ENCODE assay signal across 6 cellular contexts in the genomic region with DNA sequence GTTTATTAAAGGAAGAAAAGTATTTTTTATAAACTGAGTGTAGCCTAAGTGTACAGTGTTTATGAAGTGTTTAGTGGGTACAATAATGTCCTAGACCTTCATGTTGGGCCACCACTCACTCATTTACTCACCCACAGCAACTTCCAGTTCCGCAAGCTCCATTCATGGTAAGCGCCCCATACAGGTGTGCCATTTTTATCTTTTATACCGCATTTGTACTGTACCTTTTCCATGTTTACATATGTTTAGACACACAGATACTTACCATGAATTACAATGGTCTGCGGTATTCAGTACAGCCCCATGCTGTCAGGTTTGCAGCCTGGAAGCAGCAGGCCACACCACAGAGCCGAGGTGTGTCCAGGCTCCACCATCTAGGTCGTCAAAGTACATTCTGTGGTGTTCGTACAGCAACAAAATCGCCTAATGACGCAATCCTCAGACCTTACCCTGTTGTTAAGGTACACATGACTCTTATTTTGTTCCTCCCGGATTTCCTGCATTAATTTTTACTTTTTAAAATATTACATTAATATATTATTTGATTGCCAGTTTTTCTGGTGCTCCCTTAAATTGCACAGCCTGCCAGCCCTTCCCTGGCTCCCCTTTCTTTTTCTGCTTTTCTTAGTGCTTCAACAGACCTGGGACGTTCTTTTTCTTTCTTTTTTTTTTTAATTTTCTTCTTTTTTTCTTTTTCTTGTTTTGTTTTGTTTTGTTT. TPM values are rescaled to one million over a fixed set of nuclear protein-coding genes. Genes with fewer than 3 reads are reported as not detected.
DNase-seq lines count a peak whose midpoint lies in the region; ATAC-seq, FAIRE-seq and TF ChIP-seq lines count a peak whose summit lies in the region.

No MANE protein-coding gene starts in this region.

- POLR2A ChIA-PET in PC-3 (lab: Charles Lee; ENCODE audit: unreplicated experiment) (interaction anchor here (0.6 to 1.3 kb wide), 4 partner anchors 35 to 97 kb away, joined by 3 to 10 read pairs (median 8); partner anchors contain the start of gene DENND11), endothelial cell of umbilical vein (lab: Charles Lee) (interaction anchor here (1.0 kb wide), 1 partner anchor 63 kb away, joined by 3 read pairs; no protein-coding TSS in a partner anchor)

- peak; percentile 27 for ATAC-seq in PC-3
- ATAC-seq in GM18858 (IDR thresholded peaks at IDR 0.05; ENCODE audit: unreplicated experiment) = no peak

- dilution Hi-C loops in endothelial cell of umbilical vein (cut with MboI; ENCODE audit: extremely low pct_ligation_motif_present, low sequenced_read_pairs) = no loop called here

- H3K27ac ChIP-seq in PC-3 (ENCODE audit: low read length) (peak overlapping the region; percentile 55), endothelial cell of umbilical vein (ENCODE audit: insufficient read depth, low read depth, low read length) (peak overlapping the region; percentile 62), small intestine (ENCODE audit: low read depth in 1 of 2, low read length in 1 of 2) (peak overlapping the region; percentile 82 to 91)

- TF ChIP-seq POLR2A in endothelial cell of umbilical vein (IDR thresholded peaks at IDR 0.05; ENCODE audit: low read depth, low read length) = no peak

- peak overlapping the region; percentile 81 for H3K4me2 ChIP-seq in PC-3 (ENCODE audit: low read length)
- peak overlapping the region; percentile 87 for H3K4me2 ChIP-seq in endothelial cell of umbilical vein (ENCODE audit: insufficient read depth, low read length)

- H3K9me3 ChIP-seq in PC-3 (ENCODE audit: low read length) (no peaks in the 10 kb centered on the region), endothelial cell of umbilical vein (replicated peaks; ENCODE audit: control insufficient read depth, insufficient read depth, low read length) (no peaks in the 10 kb centered on the region), small intestine (ENCODE audit: control insufficient read depth, low read depth) (no peaks in the 10 kb centered on the region)

- TF ChIP-seq CTCF in GM12875 (IDR thresholded peaks at IDR 0.05; ENCODE audit: borderline replicate concordance, insufficient read depth, low read depth, low read length) (no peak), PC-3 (conservative IDR thresholded peaks at IDR 0.05; ENCODE audit: low read depth, low read length) (no peak), endothelial cell of umbilical vein (IDR thresholded peaks at IDR 0.05; ENCODE audit: extremely low read depth in 1 of 2, insufficient read depth in 1 of 2, low read depth in 1 of 2, low read length in 2 of 2) (no peak)

- peak overlapping the region; percentile 84 for H2AFZ ChIP-seq in PC-3 (ENCODE audit: low read length)
- H2AFZ ChIP-seq in endothelial cell of umbilical vein (ENCODE audit: low read depth, low read length) = peak overlapping the region; percentile 98

- H3K36me3 ChIP-seq in PC-3 (ENCODE audit: low read depth, low read length) (peaks cover 23% of the 10 kb centered on the region), endothelial cell of umbilical vein (ENCODE audit: control insufficient read depth in 2 of 2, extremely low read depth in 1 of 2, insufficient read depth in 2 of 2, low read length in 2 of 2) (peaks cover 3 to 8% of the 10 kb centered on the region in 2 experiments), small intestine (ENCODE audit: control insufficient read depth in 2 of 2, insufficient read depth in 2 of 2, low read length in 2 of 2) (peaks cover 2 to 3% of the 10 kb centered on the region in 2 donors)

- H4K20me1 ChIP-seq in PC-3 (ENCODE audit: low read length) (no peaks in the 10 kb centered on the region), endothelial cell of umbilical vein (replicated peaks; ENCODE audit: control insufficient read depth, extremely low read depth, insufficient read depth, low read length) (no peaks in the 10 kb centered on the region)

- H3K4me3 ChIP-seq in GM12875 (ENCODE audit: low read depth, low read length) (peak overlapping the region; percentile 95), PC-3 (ENCODE audit: low read length) (peak overlapping the region; percentile 94), endothelial cell of umbilical vein (replicated peaks in 1 of 3; ENCODE audit: insufficient read depth in 1 of 3, low read depth in 1 of 3, low read length in 3 of 3) (peak overlapping the region; percentile 74 to 99 (median 96)), small intestine (ENCODE audit: low read depth in 1 of 2, low read length in 2 of 2) (peak overlapping the region; percentile 47 to 90)

- no peak for FAIRE-seq in endothelial cell of umbilical vein (lab: Jason Lieb, UNC)
- no peak for FAIRE-seq in small intestine (lab: Jason Lieb, UNC)

- H3K9me2 ChIP-seq in PC-3 (replicated peaks; ENCODE audit: low read length) = no peaks in the 10 kb centered on the region

- TSS peak; percentile 77 for BruUV-seq in PC-3 (replicated peaks; lab: Mats Ljungman, UMichigan)
- TSS peak; percentile 61 for BruUV-seq in endothelial cell of umbilical vein (replicated peaks; lab: Mats Ljungman, UMichigan)

- H3K9me1 ChIP-seq in endothelial cell of umbilical vein (replicated peaks; ENCODE audit: control insufficient read depth, extremely low read depth, insufficient read depth, low read length) = no peaks in the 10 kb centered on the region

- H3K9ac ChIP-seq in PC-3 (ENCODE audit: low read length) = peak overlapping the region; percentile 83
- H3K9ac ChIP-seq in endothelial cell of umbilical vein (replicated peaks; ENCODE audit: extremely low read depth, insufficient read depth, low read length) = peak overlapping the region; percentile 98

- CTCF ChIA-PET in PC-3 (lab: Charles Lee) = interaction anchor here (0.5 to 1.4 kb wide), 8 partner anchors 7 to 88 kb away, joined by 3 to 39 read pairs (median 5); no protein-coding TSS in a partner anchor
- CTCF ChIA-PET in endothelial cell of umbilical vein (lab: Charles Lee) = interaction anchor here (1.0 to 3.3 kb wide), 25 partner anchors 9 to 1056 kb away, joined by 3 to 83 read pairs (median 7); partner anchors contain the start of genes DENND11 and MRPS33

- 28 to 55% (median 35%) methylated on average over 11 of the region's 11 CpGs for WGBS in small intestine, 3 donors

- peaks cover 20% of the 10 kb centered on the region for H3K4me1 ChIP-seq in PC-3 (ENCODE audit: insufficient read depth, low read length)
- peaks cover 16% of the 10 kb centered on the region for H3K4me1 ChIP-seq in endothelial cell of umbilical vein (ENCODE audit: control insufficient read depth, extremely low read depth, insufficient read depth, low read length)
- H3K4me1 ChIP-seq in small intestine (ENCODE audit: control insufficient read depth in 2 of 2, insufficient read depth in 1 of 2, low read depth in 1 of 2, low read length in 1 of 2) = peaks cover 0 to 2% of the 10 kb centered on the region in 2 donors

- peak; percentile 8 for DNase-seq in PC-3
- DNase-seq in endothelial cell of umbilical vein (ENCODE audit: low read depth, low spot score) = peak; percentile 26
- DNase-seq in small intestine = peak; percentile 74
- DNase-seq in midbrain (lab: John Stamatoyannopoulos, UW) = no peak

- intact Hi-C loops in PC-3 (cut with micrococcal nuclease) (loop anchor here (5.0 kb wide), 1 partner anchor 180 kb away; no protein-coding TSS in a partner anchor), endothelial cell of umbilical vein (cut with micrococcal nuclease) (no loop called here)

- no peaks in the 10 kb centered on the region for H3F3A ChIP-seq in PC-3 (ENCODE audit: low read length, unreplicated experiment)

- no peaks in the 10 kb centered on the region for H3K27me3 ChIP-seq in PC-3 (ENCODE audit: low read length)
- no peaks in the 10 kb centered on the region for H3K27me3 ChIP-seq in endothelial cell of umbilical vein (ENCODE audit: control insufficient read depth in 2 of 2, insufficient read depth in 2 of 2, low read length in 2 of 2)
- no peaks in the 10 kb centered on the region for H3K27me3 ChIP-seq in small intestine (ENCODE audit: control insufficient read depth in 2 of 2, insufficient read depth in 2 of 2, low read length in 2 of 2)

- peaks cover 40% of the 10 kb centered on the region for H3K79me2 ChIP-seq in PC-3 (ENCODE audit: low read length)
- H3K79me2 ChIP-seq in endothelial cell of umbilical vein (ENCODE audit: control insufficient read depth, insufficient read depth, low read length) = peaks cover 36% of the 10 kb centered on the region

RNA-seq across cellular contexts. Expression of gene SSBP1, which starts 0.9 kb away (rescaled TPM):
- total RNA-seq in PC-3 (2014; rRNA removed) (212 and 269 TPM in 2 replicates), endothelial cell of umbilical vein (164 and 169 TPM in 2 replicates)
- polyA plus RNA-seq in endothelial cell of umbilical vein (60.0 and 77.9 TPM in 2 replicates), small intestine (100 to 1,000 TPM; 148 to 221 (median 153) TPM)
- 130 and 154 TPM in 2 replicates for polyA plus RNA-seq in endothelial cell of umbilical vein (2011; cell fraction: cytosol; rRNA removed)
- 95.0 and 131 TPM in 2 replicates for polyA plus RNA-seq in endothelial cell of umbilical vein (2011; cell fraction: nucleus; rRNA removed)
- 269 and 323 TPM in 2 replicates for polyA plus RNA-seq in endothelial cell of umbilical vein (2012)
- polyA minus RNA-seq in endothelial cell of umbilical vein = 45.0 and 52.1 TPM in 2 replicates
- polyA minus RNA-seq in endothelial cell of umbilical vein (2011; cell fraction: cytosol; rRNA and poly(A)+ RNA removed) = 43.4 TPM
- polyA minus RNA-seq in endothelial cell of umbilical vein (2011; cell fraction: nucleus; rRNA and poly(A)+ RNA removed) = 67.2 and 95.0 TPM in 2 replicates

RNA-seq across cellular contexts. Expression of gene TAS2R3, which starts 26.6 kb away (rescaled TPM):
- total RNA-seq in PC-3 (2014; rRNA removed) (0.40 TPM in 1 of 2 replicates, not detected in the other), endothelial cell of umbilical vein (1.3 and 2.0 TPM in 2 replicates)
- polyA plus RNA-seq in endothelial cell of umbilical vein (0.08 TPM in 2 replicates), small intestine (under 1 TPM in 1 of 3 donors, not detected in 2; 0.10 TPM)
- not detected in 2 replicates for polyA plus RNA-seq in endothelial cell of umbilical vein (2011; cell fraction: cytosol; rRNA removed)
- 1.1 and 1.5 TPM in 2 replicates for polyA plus RNA-seq in endothelial cell of umbilical vein (2011; cell fraction: nucleus; rRNA removed)
- 0.16 TPM in 1 of 2 replicates, not detected in the other for polyA plus RNA-seq in endothelial cell of umbilical vein (2012)
- 3.6 and 5.1 TPM in 2 replicates for polyA minus RNA-seq in endothelial cell of umbilical vein
- not detected for polyA minus RNA-seq in endothelial cell of umbilical vein (2011; cell fraction: cytosol; rRNA and poly(A)+ RNA removed)
- polyA minus RNA-seq in endothelial cell of umbilical vein (2011; cell fraction: nucleus; rRNA and poly(A)+ RNA removed) = 6.5 and 10.0 TPM in 2 replicates

RNA-seq across cellular contexts. Expression of gene WEE2, which starts 29.1 kb away (rescaled TPM):
- total RNA-seq in PC-3 (2014; rRNA removed) (not detected in 2 replicates), endothelial cell of umbilical vein (not detected in 2 replicates)
- polyA plus RNA-seq in endothelial cell of umbilical vein (not detected in 2 replicates), small intestine (not detected)
- not detected in 2 replicates for polyA plus RNA-seq in endothelial cell of umbilical vein (2011; cell fraction: cytosol; rRNA removed)
- polyA plus RNA-seq in endothelial cell of umbilical vein (2011; cell fraction: nucleus; rRNA removed) = not detected in 2 replicates
- not detected in 2 replicates for polyA plus RNA-seq in endothelial cell of umbilical vein (2012)
- polyA minus RNA-seq in endothelial cell of umbilical vein = not detected in 2 replicates
- polyA minus RNA-seq in endothelial cell of umbilical vein (2011; cell fraction: cytosol; rRNA and poly(A)+ RNA removed) = not detected
- polyA minus RNA-seq in endothelial cell of umbilical vein (2011; cell fraction: nucleus; rRNA and poly(A)+ RNA removed) = not detected in 2 replicates

RNA-seq across cellular contexts. Expression of gene DENND11, which starts 35.3 kb away (rescaled TPM):
- total RNA-seq in PC-3 (2014; rRNA removed) (6.7 and 6.9 TPM in 2 replicates), endothelial cell of umbilical vein (25.9 and 35.0 TPM in 2 replicates)
- polyA plus RNA-seq in endothelial cell of umbilical vein (11.6 and 14.7 TPM in 2 replicates), small intestine (1 to 10 TPM; 3.8 to 9.2 (median 4.9) TPM)
- polyA plus RNA-seq in endothelial cell of umbilical vein (2011; cell fraction: cytosol; rRNA removed) = 7.3 and 8.1 TPM in 2 replicates
- polyA plus RNA-seq in endothelial cell of umbilical vein (2011; cell fraction: nucleus; rRNA removed) = 84.5 and 86.0 TPM in 2 replicates
- polyA plus RNA-seq in endothelial cell of umbilical vein (2012) = 15.5 and 16.8 TPM in 2 replicates
- 52.3 and 52.7 TPM in 2 replicates for polyA minus RNA-seq in endothelial cell of umbilical vein
- polyA minus RNA-seq in endothelial cell of umbilical vein (2011; cell fraction: cytosol; rRNA and poly(A)+ RNA removed) = 2.9 TPM
- polyA minus RNA-seq in endothelial cell of umbilical vein (2011; cell fraction: nucleus; rRNA and poly(A)+ RNA removed) = 46.1 and 67.2 TPM in 2 replicates

RNA-seq across cellular contexts. Expression of gene TAS2R4, which starts 39.2 kb away (rescaled TPM):
- total RNA-seq in PC-3 (2014; rRNA removed) (0.35 TPM in 1 of 2 replicates, not detected in the other), endothelial cell of umbilical vein (0.88 and 1.4 TPM in 2 replicates)
- polyA plus RNA-seq in endothelial cell of umbilical vein (0.18 and 0.30 TPM in 2 replicates), small intestine (under 1 TPM in 2 of 3 donors, not detected in 1; 0.15 to 0.22 TPM)
- not detected in 2 replicates for polyA plus RNA-seq in endothelial cell of umbilical vein (2011; cell fraction: cytosol; rRNA removed)
- 1.2 and 1.6 TPM in 2 replicates for polyA plus RNA-seq in endothelial cell of umbilical vein (2011; cell fraction: nucleus; rRNA removed)
- polyA plus RNA-seq in endothelial cell of umbilical vein (2012) = 0.08 and 0.17 TPM in 2 replicates
- 2.5 and 3.2 TPM in 2 replicates for polyA minus RNA-seq in endothelial cell of umbilical vein
- polyA minus RNA-seq in endothelial cell of umbilical vein (2011; cell fraction: cytosol; rRNA and poly(A)+ RNA removed) = not detected
- 4.5 and 5.9 TPM in 2 replicates for polyA minus RNA-seq in endothelial cell of umbilical vein (2011; cell fraction: nucleus; rRNA and poly(A)+ RNA removed)
